Comparison of ENCODE assay signal across 24 cellular contexts in the genomic region with DNA sequence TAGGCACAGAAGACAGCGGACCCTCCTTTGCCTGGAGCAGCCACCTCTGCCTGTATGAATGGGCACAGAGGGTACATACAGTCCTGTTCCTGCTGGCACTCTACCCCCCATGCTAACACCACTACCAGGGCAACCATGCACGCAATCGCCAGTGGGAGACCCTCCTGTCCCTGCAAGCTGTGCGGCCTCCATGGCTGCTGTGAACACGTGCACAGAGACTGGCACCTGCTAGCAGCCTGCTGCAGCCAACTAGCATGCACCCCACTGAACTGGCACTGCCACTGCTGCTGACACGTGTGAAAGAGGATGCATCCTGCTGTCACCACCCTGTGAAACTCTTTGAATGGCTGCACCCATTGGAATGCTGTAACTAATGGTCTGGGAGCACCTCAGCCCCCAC.
"Had no signal": no experiment of that assay in that cellular context is flagged by ENCODE, and none has a peak within 500 bp of the region (broad histone marks: within the 10 kb centered on the region; RNA-seq: fewer than 3 reads in every experiment).

No MANE protein-coding gene starts in this region.

- H3K4me3 ChIP-seq: dorsolateral prefrontal cortex, esophagus muscularis mucosa, gastroesophageal sphincter, heart left ventricle, hepatocyte, left ventricle myocardium inferior, lower lobe of right lung, right lobe of liver, stomach, thyroid gland had no signal

- H3K4me1 Mint-ChIP-seq: neural crest cell; stimulated activated effector memory CD8-positive, alpha-beta T cell treated with anti-CD3 and anti-CD28 coated beads, Interleukin-12 subunit alpha, Interleukin-12 subunit beta, amount 100 ng/mL, for 72 hours had no signal

- H3K4me3 Mint-ChIP-seq: natural killer cell treated with Interleukin-12 subunit alpha and Interleukin-12 subunit beta and Interleukin-15 and Interleukin-18, amount 100 ng/mL, for 72 hours; neural crest cell; stimulated activated effector memory CD8-positive, alpha-beta T cell treated with anti-CD3 and anti-CD28 coated beads, Interleukin-12 subunit alpha, Interleukin-12 subunit beta, amount 100 ng/mL, for 72 hours; type B pancreatic cell had no signal

- H3K9ac ChIP-seq: parathyroid adenoma had no signal

- H3K9me3 ChIP-seq: esophagus muscularis mucosa, gastroesophageal sphincter, lower lobe of right lung, right lobe of liver, thyroid gland had no signal

- H3K27me3 ChIP-seq: foreskin keratinocyte, gastroesophageal sphincter, heart left ventricle, hepatocyte, right lobe of liver, stomach, thyroid gland had no signal

- H3K27me3 Mint-ChIP-seq: natural killer cell treated with Interleukin-12 subunit alpha and Interleukin-12 subunit beta and Interleukin-15 and Interleukin-18, amount 100 ng/mL, for 72 hours; progenitor cell of endocrine pancreas; type B pancreatic cell had no signal

- DNase-seq: cortex of kidney; dorsolateral prefrontal cortex; effector CD4-positive, alpha-beta T cell; foreskin keratinocyte; heart left ventricle; kidney glomerular epithelial cell; left colon; left ventricle myocardium inferior; lower lobe of right lung; stimulated activated CD4-positive, alpha-beta T cell treated with anti-CD3 and anti-CD28 coated beads, Interleukin-2, amount 100 ng/mL, for 24 hours; stimulated activated CD4-positive, alpha-beta T cell treated with anti-CD3 and anti-CD28 coated beads, Interleukin-4, amount 100 ng/mL, for 24 hours; stimulated activated naive CD4-positive, alpha-beta T cell treated with Interleukin-2 at 50 U/mL for 16 hours; stomach; thyroid gland had no signal

- H3K4me1 ChIP-seq: esophagus muscularis mucosa, foreskin keratinocyte, gastroesophageal sphincter, heart left ventricle, left ventricle myocardium inferior, lower lobe of right lung, parathyroid adenoma, right lobe of liver, stomach, thyroid gland had no signal

- H3K27ac Mint-ChIP-seq: natural killer cell treated with Interleukin-12 subunit alpha and Interleukin-12 subunit beta and Interleukin-15 and Interleukin-18, amount 100 ng/mL, for 72 hours; progenitor cell of endocrine pancreas; stimulated activated effector memory CD8-positive, alpha-beta T cell treated with anti-CD3 and anti-CD28 coated beads, Interleukin-12 subunit alpha, Interleukin-12 subunit beta, amount 100 ng/mL, for 72 hours; type B pancreatic cell had no signal

- H3K9me3 Mint-ChIP-seq: type B pancreatic cell had no signal

- H3K36me3 Mint-ChIP-seq: stimulated activated effector memory CD8-positive, alpha-beta T cell treated with anti-CD3 and anti-CD28 coated beads, Interleukin-12 subunit alpha, Interleukin-12 subunit beta, amount 100 ng/mL, for 72 hours; type B pancreatic cell had no signal

- ATAC-seq: foreskin keratinocyte, gastroesophageal sphincter, left colon had no signal

- H3K36me3 ChIP-seq: esophagus muscularis mucosa, gastroesophageal sphincter, heart left ventricle, left ventricle myocardium inferior, lower lobe of right lung, right lobe of liver, stomach, thyroid gland had no signal

- H3K27ac ChIP-seq: dorsolateral prefrontal cortex, esophagus muscularis mucosa, foreskin keratinocyte, gastroesophageal sphincter, heart left ventricle, hepatocyte, left ventricle myocardium inferior, lower lobe of right lung, parathyroid adenoma, right lobe of liver, stomach, thyroid gland had no signal
